ENCODE assay signal across 1 cellular context in genomic region chr7:36127075-36127740, GRCh38.
TF ChIP-seq lines count a peak whose summit lies in the region.

No MANE protein-coding gene starts in this region.

TF ChIP-seq in SK-N-SH, 30 proteins besides CTCF, POLR2A, EP300 and RAD21 (continued from another document):
- no peak for TF ChIP-seq EZH2phosphoT487 (IDR thresholded peaks at IDR 0.05; ENCODE audit: borderline replicate concordance, low read depth)
- TF ChIP-seq FOXM1 (IDR thresholded peaks at IDR 0.05; ENCODE audit: low read depth) = no peak
- TF ChIP-seq TCF12 (IDR thresholded peaks at IDR 0.05) = no peak
- TF ChIP-seq IRF3 (IDR thresholded peaks at IDR 0.05; ENCODE audit: low read depth, low read length) = no peak
- no peak for TF ChIP-seq NFIC (IDR thresholded peaks at IDR 0.05; ENCODE audit: borderline replicate concordance)
- no peak for TF ChIP-seq PBX3 (IDR thresholded peaks at IDR 0.05)
- no peak for TF ChIP-seq YY1 (IDR thresholded peaks at IDR 0.05; ENCODE audit: low read depth)
- no peak for TF ChIP-seq RXRA (IDR thresholded peaks at IDR 0.05; ENCODE audit: borderline replicate concordance, low read depth)
- TF ChIP-seq RCOR1 (IDR thresholded peaks at IDR 0.05; ENCODE audit: low read length) = no peak
- TF ChIP-seq MXI1 (IDR thresholded peaks at IDR 0.05; ENCODE audit: low read depth, low read length) = no peak
- no peak for TF ChIP-seq TEAD4 (IDR thresholded peaks at IDR 0.05; ENCODE audit: borderline replicate concordance, insufficient read depth)
TF ChIP-seq in SK-N-SH: peak in this region for 0.
